ENCODE assay signal across 8 cellular contexts in the genomic region with DNA sequence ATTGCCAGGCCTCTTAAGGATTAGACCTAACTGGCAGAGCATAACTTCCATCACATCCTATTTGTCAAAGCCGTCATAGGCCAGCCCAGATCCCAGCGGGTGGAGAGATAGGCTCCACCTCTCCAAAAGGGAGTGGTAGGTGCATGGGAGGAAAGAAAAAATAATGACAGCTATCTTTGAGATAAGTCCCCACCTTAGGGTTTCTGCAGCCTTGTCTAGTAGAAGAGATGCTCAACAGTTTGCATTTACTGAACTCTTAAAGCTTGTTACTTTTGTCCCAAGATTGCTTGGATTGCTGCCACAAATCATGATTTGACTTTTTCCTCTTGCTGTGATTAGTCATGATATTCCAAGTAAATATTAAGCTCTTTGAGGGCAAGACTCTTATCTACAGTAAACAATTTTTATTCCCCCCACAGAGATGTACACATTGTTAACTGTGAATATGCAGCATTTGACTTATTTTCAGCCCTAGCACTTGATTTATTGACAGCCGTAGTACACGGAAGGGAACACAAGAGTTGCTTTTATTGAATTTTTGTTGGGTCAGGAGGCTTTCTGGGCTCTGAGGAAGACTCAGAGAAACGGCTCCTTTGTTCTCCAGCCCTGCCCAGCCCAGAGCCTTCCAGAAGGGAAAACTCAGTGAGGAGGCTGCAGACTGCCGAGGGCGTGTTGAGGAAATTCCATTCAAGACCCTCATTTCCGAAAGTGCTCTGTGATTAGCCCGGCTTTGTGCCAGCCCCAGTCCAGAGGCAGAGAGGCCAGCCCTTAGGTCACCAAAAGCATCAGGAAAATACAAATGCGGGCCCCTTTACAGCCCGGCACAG.
DNase-seq lines count a peak whose midpoint lies in the region; ATAC-seq and TF ChIP-seq lines count a peak whose summit lies in the region.

No MANE protein-coding gene starts in this region.

- H3K36me3 ChIP-seq in gastroesophageal sphincter = no peaks in the 10 kb centered on the region

- CTCF ChIA-PET in AG04450 (lab: Charles Lee) = interaction anchor here (0.6 to 1.5 kb wide), 5 partner anchors 8 to 282 kb away, joined by 3 to 6 read pairs (median 4); no protein-coding TSS in a partner anchor

- DNase-seq in AG04450 (ENCODE audit: low read depth, low spot score) = no peak
- peak; percentile 97 for DNase-seq in SK-MEL-5 (ENCODE audit: low read depth, low spot score)
- peak; percentile 56 for DNase-seq in neural crest cell (ENCODE audit: low read depth, low spot score)
- DNase-seq in NOMO-1 treated with dmso at 0.1 percent for 144 hours (lab: John Stamatoyannopoulos, UW; ENCODE audit: unreplicated experiment) = no peak
- DNase-seq in NCI-H1436 treated with DMSO at 0.1 percent for 48 hours (lab: John Stamatoyannopoulos, UW) = no peak
- no peak for DNase-seq in natural killer cell treated with Interleukin-12 subunit alpha and Interleukin-12 subunit beta and Interleukin-15 and Interleukin-18, amount 100 ng/mL, for 72 hours (ENCODE audit: low spot score)
- no peak for DNase-seq in naive thymus-derived CD8-positive, alpha-beta T cell

- 47 to 79% methylated on average over 4 of the region's 11 CpGs for WGBS in gastroesophageal sphincter (ENCODE audit: low coverage in 1 of 2), 2 donors

- no peaks in the 10 kb centered on the region for H3K36me3 Mint-ChIP-seq in neural crest cell (ENCODE audit: low read depth)
- no peaks in the 10 kb centered on the region for H3K36me3 Mint-ChIP-seq in natural killer cell treated with Interleukin-12 subunit alpha and Interleukin-12 subunit beta and Interleukin-15 and Interleukin-18, amount 100 ng/mL, for 72 hours
- no peaks in the 10 kb centered on the region for H3K36me3 Mint-ChIP-seq in naive thymus-derived CD8-positive, alpha-beta T cell

- peak; percentile 52 for ATAC-seq in gastroesophageal sphincter
- ATAC-seq in natural killer cell treated with Interleukin-12 subunit alpha and Interleukin-12 subunit beta and Interleukin-15 and Interleukin-18, amount 100 ng/mL, for 72 hours = no peak
- no peak for ATAC-seq in naive thymus-derived CD8-positive, alpha-beta T cell

- peaks cover 64% of the 10 kb centered on the region for H3K4me1 Mint-ChIP-seq in neural crest cell
- no peaks in the 10 kb centered on the region for H3K4me1 Mint-ChIP-seq in natural killer cell treated with Interleukin-12 subunit alpha and Interleukin-12 subunit beta and Interleukin-15 and Interleukin-18, amount 100 ng/mL, for 72 hours (ENCODE audit: low read depth in 2 of 2)
- no peaks in the 10 kb centered on the region for H3K4me1 Mint-ChIP-seq in naive thymus-derived CD8-positive, alpha-beta T cell

- H3K9me3 Mint-ChIP-seq in neural crest cell = no peaks in the 10 kb centered on the region
- no peaks in the 10 kb centered on the region for H3K9me3 Mint-ChIP-seq in natural killer cell treated with Interleukin-12 subunit alpha and Interleukin-12 subunit beta and Interleukin-15 and Interleukin-18, amount 100 ng/mL, for 72 hours
- H3K9me3 Mint-ChIP-seq in naive thymus-derived CD8-positive, alpha-beta T cell = no peaks in the 10 kb centered on the region

- H3K4me3 ChIP-seq in AG04450 (ENCODE audit: low read depth, low read length) (no peak overlapping the region), gastroesophageal sphincter (no peak overlapping the region)

- no peak for TF ChIP-seq POLR2A in gastroesophageal sphincter (IDR thresholded peaks at IDR 0.05)

- H3K27me3 Mint-ChIP-seq in neural crest cell (ENCODE audit: low read depth) = no peaks in the 10 kb centered on the region
- H3K27me3 Mint-ChIP-seq in natural killer cell treated with Interleukin-12 subunit alpha and Interleukin-12 subunit beta and Interleukin-15 and Interleukin-18, amount 100 ng/mL, for 72 hours = peaks cover 0 to 7% of the 10 kb centered on the region in 2 donors
- peaks cover 4 to 50% (median 26%) of the 10 kb centered on the region in 5 donors for H3K27me3 Mint-ChIP-seq in naive thymus-derived CD8-positive, alpha-beta T cell

- H3K4me1 ChIP-seq in gastroesophageal sphincter = peaks cover 0 to 8% (median 7%) of the 10 kb centered on the region in 3 donors

- in situ Hi-C loops in SK-MEL-5 (cut with HindIII; ENCODE audit: low pct_unique_long_range_greater_than_20kb, low sequenced_read_pairs) = loop anchor here (25.0 kb wide), 1 partner anchor 273 kb away; no protein-coding TSS in a partner anchor

- POLR2A ChIA-PET in AG04450 (lab: Yijun Ruan, JAX) = interaction anchor here (1.0 kb wide), 1 partner anchor 76 kb away, joined by 3 read pairs; the partner anchor contains the start of gene ZNF532
- POLR2A ChIA-PET in naive thymus-derived CD8-positive, alpha-beta T cell (lab: Charles Lee) = no interaction called here

- H3K27ac ChIP-seq in AG04450 (ENCODE audit: low read depth, low read length) (peak overlapping the region; percentile 87), gastroesophageal sphincter (peak overlapping the region in 3 of 4 donors; percentile 33 to 60 (median 36))

- no peak for TF ChIP-seq EP300 in gastroesophageal sphincter (IDR thresholded peaks at IDR 0.05)

- TF ChIP-seq CTCF in AG04450 (IDR thresholded peaks at IDR 0.05; ENCODE audit: low read depth, low read length) = no peak
- TF ChIP-seq CTCF in gastroesophageal sphincter (IDR thresholded peaks at IDR 0.05) = no peak
- TF ChIP-seq CTCF in neural crest cell (conservative IDR thresholded peaks at IDR 0.05) = no peak

- peak overlapping the region; percentile 79 for H3K4me3 Mint-ChIP-seq in neural crest cell
- H3K4me3 Mint-ChIP-seq in natural killer cell treated with Interleukin-12 subunit alpha and Interleukin-12 subunit beta and Interleukin-15 and Interleukin-18, amount 100 ng/mL, for 72 hours = no peak overlapping the region
- no peak overlapping the region for H3K4me3 Mint-ChIP-seq in naive thymus-derived CD8-positive, alpha-beta T cell

- H3K9me3 ChIP-seq in AG04450 (ENCODE audit: control insufficient read depth, insufficient read depth, low read length) (peaks cover 5% of the 10 kb centered on the region; the same call in 1 of the 2 replicates), gastroesophageal sphincter (no peaks in the 10 kb centered on the region)

- no peaks in the 10 kb centered on the region for H3K27me3 ChIP-seq in AG04450 (ENCODE audit: control insufficient read depth, insufficient read depth, low read length)
- H3K27me3 ChIP-seq in gastroesophageal sphincter = no peaks in the 10 kb centered on the region

- peak overlapping the region; percentile 94 for H3K27ac Mint-ChIP-seq in neural crest cell (ENCODE audit: unreplicated experiment)
- no peak overlapping the region for H3K27ac Mint-ChIP-seq in natural killer cell treated with Interleukin-12 subunit alpha and Interleukin-12 subunit beta and Interleukin-15 and Interleukin-18, amount 100 ng/mL, for 72 hours
- no peak overlapping the region for H3K27ac Mint-ChIP-seq in naive thymus-derived CD8-positive, alpha-beta T cell

Comparison
In these comparisons a context has a peak if more than half of its experiments do, and no peak if none do; other contexts are left out.
1. DNase-seq: peak in SK-MEL-5 (single experiment) and neural crest cell (single experiment); none in AG04450 (single experiment), NOMO-1 treated with dmso at 0.1 percent for 144 hours (single experiment), NCI-H1436 treated with DMSO at 0.1 percent for 48 hours (single experiment), natural killer cell treated with Interleukin-12 subunit alpha and Interleukin-12 subunit beta and Interleukin-15 and Interleukin-18, amount 100 ng/mL, for 72 hours (single experiment) and naive thymus-derived CD8-positive, alpha-beta T cell (0 of 10).